Comparison of ENCODE assay signal across 1 cellular context in the genomic region with DNA sequence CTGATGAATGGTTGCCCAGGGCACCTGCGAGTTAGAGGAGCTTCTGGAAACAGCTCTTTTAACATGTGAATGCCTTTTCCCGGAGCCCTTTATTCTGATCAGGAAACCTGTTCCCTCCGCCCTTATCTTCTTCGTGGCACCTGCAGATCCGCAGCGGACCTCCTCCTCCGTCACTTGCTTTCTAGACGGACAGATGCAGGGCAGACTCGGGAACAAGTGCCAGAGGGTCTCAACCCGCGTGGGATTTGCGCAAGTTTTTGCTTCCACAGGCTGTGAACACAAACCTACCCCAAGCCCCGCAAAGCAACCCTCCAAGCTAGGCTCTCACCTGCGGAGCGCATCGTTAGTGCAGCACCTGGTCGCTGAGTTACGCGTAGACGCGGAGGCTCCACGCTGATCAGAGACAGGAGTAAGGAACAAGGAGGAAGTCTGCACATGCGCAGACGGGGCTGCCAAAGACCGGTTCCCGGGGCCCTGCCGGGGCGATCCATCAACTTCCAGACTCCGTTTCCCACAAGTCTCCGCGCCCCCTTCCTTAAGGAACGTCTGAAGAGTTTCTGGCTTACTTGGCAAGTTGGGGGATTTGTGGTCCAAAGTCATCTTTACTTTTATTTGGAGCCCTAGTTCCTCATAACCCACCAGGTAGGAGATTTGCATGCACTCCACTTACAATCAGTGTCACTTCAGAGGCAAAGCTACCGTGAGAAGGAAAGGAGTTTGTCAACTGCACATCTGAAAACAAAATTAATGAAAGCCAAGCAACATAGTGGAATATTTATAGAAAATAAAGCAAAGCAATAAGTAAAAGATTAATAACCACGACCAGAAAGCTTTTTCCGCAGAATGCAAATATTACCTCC.
TF ChIP-seq lines count a peak whose summit lies in the region.

No MANE protein-coding gene starts in this region.

TF ChIP-seq in K562, 482 proteins besides CTCF, POLR2A, EP300 and RAD21 (continued from another document):
- TF ChIP-seq ZC3H8 (IDR thresholded peaks at IDR 0.05): no peak
- TF ChIP-seq CBFA2T3 (IDR thresholded peaks at IDR 0.05): peak; percentile 42
- TF ChIP-seq, protein P1, sequence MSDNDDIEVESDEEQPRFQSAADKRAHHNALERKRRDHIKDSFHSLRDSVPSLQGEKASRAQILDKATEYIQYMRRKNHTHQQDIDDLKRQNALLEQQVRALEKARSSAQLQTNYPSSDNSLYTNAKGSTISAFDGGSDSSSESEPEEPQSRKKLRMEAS (CRISPR knock-in tag; IDR thresholded peaks at IDR 0.05): no peak
- TF ChIP-seq, protein P2, sequence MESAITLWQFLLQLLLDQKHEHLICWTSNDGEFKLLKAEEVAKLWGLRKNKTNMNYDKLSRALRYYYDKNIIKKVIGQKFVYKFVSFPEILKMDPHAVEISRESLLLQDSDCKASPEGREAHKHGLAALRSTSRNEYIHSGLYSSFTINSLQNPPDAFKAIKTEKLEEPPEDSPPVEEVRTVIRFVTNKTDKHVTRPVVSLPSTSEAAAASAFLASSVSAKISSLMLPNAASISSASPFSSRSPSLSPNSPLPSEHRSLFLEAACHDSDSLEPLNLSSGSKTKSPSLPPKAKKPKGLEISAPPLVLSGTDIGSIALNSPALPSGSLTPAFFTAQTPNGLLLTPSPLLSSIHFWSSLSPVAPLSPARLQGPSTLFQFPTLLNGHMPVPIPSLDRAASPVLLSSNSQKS (CRISPR knock-in tag; IDR thresholded peaks at IDR 0.05): no peak
- no peak for TF ChIP-seq WHSC1 (IDR thresholded peaks at IDR 0.05; ENCODE audit: low read length)
